In genomic region chr10:92690211-92691041, GRCh38 we compare ENCODE assay signal across 7 cellular contexts. TPM values are rescaled to one million over a fixed set of nuclear protein-coding genes. Genes with fewer than 3 reads are reported as not detected.
A peak's percentile ranks its signal among the peaks of the same experiment; 100 is the strongest.
DNase-seq lines count a peak whose midpoint lies in the region; ATAC-seq, FAIRE-seq and TF ChIP-seq lines count a peak whose summit lies in the region.

No MANE protein-coding gene starts in this region.

- H3K79me2 ChIP-seq in endothelial cell of umbilical vein (ENCODE audit: control insufficient read depth, insufficient read depth, low read length), result peaks cover 58% of the 10 kb centered on the region

- H3K9me3 Mint-ChIP-seq in activated CD8-positive, alpha-beta memory T cell treated with anti-CD3 and anti-CD28 coated beads, Interleukin-2, amount 10 ng/mL, durations not matched to agents 7 days and 5 days (ENCODE audit: low read depth), result peaks cover 2% of the 10 kb centered on the region
- H3K9me3 Mint-ChIP-seq in stimulated activated naive CD8-positive, alpha-beta T cell treated with anti-CD3 and anti-CD28 coated beads, Interleukin-15, Interleukin-2, amounts not matched to agents 100 ng/mL and 50 ng/mL, for 24 hours, result peaks cover 4% of the 10 kb centered on the region

- H4K20me1 ChIP-seq in endothelial cell of umbilical vein (replicated peaks; ENCODE audit: control insufficient read depth, extremely low read depth, insufficient read depth, low read length), result peaks cover 5% of the 10 kb centered on the region

- intact Hi-C loops in endothelial cell of umbilical vein (cut with micrococcal nuclease), result loop anchor here (1.0 to 2.0 kb wide), 8 partner anchors 66 to 190 kb away; no protein-coding TSS in a partner anchor

- CTCF ChIA-PET in activated CD8-positive, alpha-beta memory T cell treated with anti-CD3 and anti-CD28 coated beads, Interleukin-2, amount 10 ng/mL, durations not matched to agents 7 days and 5 days (lab: Charles Lee), result interaction anchor here (0.6 kb wide), 1 partner anchor 23 kb away, joined by 3 read pairs; no protein-coding TSS in a partner anchor
- CTCF ChIA-PET in endothelial cell of umbilical vein (lab: Charles Lee), result interaction anchor here (0.6 to 5.6 kb wide), 27 partner anchors 8 to 202 kb away, joined by 3 to 61 read pairs (median 5); partner anchors contain the start of genes EXOC6 and IDE

- no peak overlapping the region for H3K27ac Mint-ChIP-seq in activated CD8-positive, alpha-beta memory T cell treated with anti-CD3 and anti-CD28 coated beads, Interleukin-2, amount 10 ng/mL, durations not matched to agents 7 days and 5 days
- H3K27ac Mint-ChIP-seq in stimulated activated naive CD8-positive, alpha-beta T cell treated with anti-CD3 and anti-CD28 coated beads, Interleukin-15, Interleukin-2, amounts not matched to agents 100 ng/mL and 50 ng/mL, for 24 hours, result peak overlapping the region; percentile 21

- TF ChIP-seq CTCF in endothelial cell of umbilical vein (IDR thresholded peaks at IDR 0.05; ENCODE audit: extremely low read depth in 1 of 2, insufficient read depth in 1 of 2, low read depth in 1 of 2, low read length in 2 of 2), result peak in 1 of 2 donors; percentile 10

- ATAC-seq in GM21529 (IDR thresholded peaks at IDR 0.05; ENCODE audit: unreplicated experiment), result peak; percentile 37
- ATAC-seq in activated CD8-positive, alpha-beta memory T cell treated with anti-CD3 and anti-CD28 coated beads, Interleukin-2, amount 10 ng/mL, durations not matched to agents 7 days and 5 days, result peak; percentile 62

- dilution Hi-C loops in endothelial cell of umbilical vein (cut with MboI; ENCODE audit: extremely low pct_ligation_motif_present, low sequenced_read_pairs), result no loop called here

- H3K36me3 Mint-ChIP-seq in activated CD8-positive, alpha-beta memory T cell treated with anti-CD3 and anti-CD28 coated beads, Interleukin-2, amount 10 ng/mL, durations not matched to agents 7 days and 5 days, result no peaks in the 10 kb centered on the region
- no peaks in the 10 kb centered on the region for H3K36me3 Mint-ChIP-seq in stimulated activated naive CD8-positive, alpha-beta T cell treated with anti-CD3 and anti-CD28 coated beads, Interleukin-15, Interleukin-2, amounts not matched to agents 100 ng/mL and 50 ng/mL, for 24 hours (ENCODE audit: low read depth)

- peak overlapping the region; percentile 100 for H3K4me2 ChIP-seq in endothelial cell of umbilical vein (ENCODE audit: insufficient read depth, low read length)

- H3K4me1 ChIP-seq in endothelial cell of umbilical vein (ENCODE audit: control insufficient read depth, extremely low read depth, insufficient read depth, low read length) (peaks cover 38% of the 10 kb centered on the region), mucosa of rectum (ENCODE audit: control insufficient read depth in 2 of 2, insufficient read depth in 2 of 2, low read length in 2 of 2) (peaks cover 2 to 3% of the 10 kb centered on the region in 2 donors)

- H3K27ac ChIP-seq in endothelial cell of umbilical vein (ENCODE audit: insufficient read depth, low read depth, low read length), result peak overlapping the region; percentile 92
- peak overlapping the region; percentile 71 to 83 for H3K27ac ChIP-seq in mucosa of rectum (ENCODE audit: low read depth in 2 of 2, low read length in 2 of 2)

- no peaks in the 10 kb centered on the region for H3K9me1 ChIP-seq in endothelial cell of umbilical vein (replicated peaks; ENCODE audit: control insufficient read depth, extremely low read depth, insufficient read depth, low read length)

- no TSS peak for BruUV-seq in endothelial cell of umbilical vein (replicated peaks; lab: Mats Ljungman, UMichigan)

- H3K9ac ChIP-seq in endothelial cell of umbilical vein (replicated peaks; ENCODE audit: extremely low read depth, insufficient read depth, low read length) (peak overlapping the region; percentile 93), mucosa of rectum (ENCODE audit: low read depth in 1 of 2, low read length in 2 of 2) (peak overlapping the region; percentile 32 to 65)

- H3K27me3 ChIP-seq in endothelial cell of umbilical vein (ENCODE audit: control insufficient read depth in 2 of 2, insufficient read depth in 2 of 2, low read length in 2 of 2) (no peaks in the 10 kb centered on the region), mucosa of rectum (ENCODE audit: control insufficient read depth in 2 of 2, insufficient read depth in 2 of 2, low read length in 2 of 2) (peaks cover 0 to 10% of the 10 kb centered on the region in 2 donors)

- peak; percentile 98 for FAIRE-seq in endothelial cell of umbilical vein (lab: Jason Lieb, UNC)

- peaks cover 76% of the 10 kb centered on the region for H3K27me3 Mint-ChIP-seq in activated CD8-positive, alpha-beta memory T cell treated with anti-CD3 and anti-CD28 coated beads, Interleukin-2, amount 10 ng/mL, durations not matched to agents 7 days and 5 days
- peaks cover 66% of the 10 kb centered on the region for H3K27me3 Mint-ChIP-seq in stimulated activated naive CD8-positive, alpha-beta T cell treated with anti-CD3 and anti-CD28 coated beads, Interleukin-15, Interleukin-2, amounts not matched to agents 100 ng/mL and 50 ng/mL, for 24 hours

- H3K9me3 ChIP-seq in endothelial cell of umbilical vein (replicated peaks; ENCODE audit: control insufficient read depth, insufficient read depth, low read length) (no peaks in the 10 kb centered on the region), mucosa of rectum (ENCODE audit: control insufficient read depth in 2 of 2, low read length in 2 of 2) (no peaks in the 10 kb centered on the region)

- peaks cover 26% of the 10 kb centered on the region for H3K4me1 Mint-ChIP-seq in activated CD8-positive, alpha-beta memory T cell treated with anti-CD3 and anti-CD28 coated beads, Interleukin-2, amount 10 ng/mL, durations not matched to agents 7 days and 5 days
- H3K4me1 Mint-ChIP-seq in stimulated activated naive CD8-positive, alpha-beta T cell treated with anti-CD3 and anti-CD28 coated beads, Interleukin-15, Interleukin-2, amounts not matched to agents 100 ng/mL and 50 ng/mL, for 24 hours (ENCODE audit: low read depth), result peaks cover 28% of the 10 kb centered on the region

- peak overlapping the region; percentile 58 for H3K4me3 Mint-ChIP-seq in activated CD8-positive, alpha-beta memory T cell treated with anti-CD3 and anti-CD28 coated beads, Interleukin-2, amount 10 ng/mL, durations not matched to agents 7 days and 5 days
- peak overlapping the region; percentile 77 for H3K4me3 Mint-ChIP-seq in stimulated activated naive CD8-positive, alpha-beta T cell treated with anti-CD3 and anti-CD28 coated beads, Interleukin-15, Interleukin-2, amounts not matched to agents 100 ng/mL and 50 ng/mL, for 24 hours

- TF ChIP-seq POLR2A in endothelial cell of umbilical vein (IDR thresholded peaks at IDR 0.05; ENCODE audit: low read depth, low read length), result peak; percentile 96

- H2AFZ ChIP-seq in endothelial cell of umbilical vein (ENCODE audit: low read depth, low read length), result no peak overlapping the region

- POLR2A ChIA-PET in endothelial cell of umbilical vein (lab: Charles Lee), result interaction anchor here (0.5 to 3.7 kb wide), 9 partner anchors 10 to 157 kb away, joined by 3 to 24 read pairs (median 5); no protein-coding TSS in a partner anchor

- H3K36me3 ChIP-seq in endothelial cell of umbilical vein (ENCODE audit: control insufficient read depth in 2 of 2, extremely low read depth in 1 of 2, insufficient read depth in 2 of 2, low read length in 2 of 2) (peaks cover 0 to 26% of the 10 kb centered on the region in 2 experiments), mucosa of rectum (ENCODE audit: control insufficient read depth in 2 of 2, insufficient read depth in 2 of 2, low read length in 2 of 2) (no peaks in the 10 kb centered on the region)

- peak overlapping the region; percentile 48 to 98 (median 91) for H3K4me3 ChIP-seq in endothelial cell of umbilical vein (replicated peaks in 1 of 3; ENCODE audit: insufficient read depth in 1 of 3, low read depth in 1 of 3, low read length in 3 of 3)
- peak overlapping the region; percentile 64 to 71 for H3K4me3 ChIP-seq in mucosa of rectum (ENCODE audit: low read length in 2 of 2)

- DNase-seq in NCI-H460 (ENCODE audit: extremely low read depth, low read depth), result peak; percentile 57
- peak; percentile 79 for DNase-seq in activated CD8-positive, alpha-beta memory T cell treated with anti-CD3 and anti-CD28 coated beads, Interleukin-2, amount 10 ng/mL, durations not matched to agents 7 days and 5 days
- DNase-seq in endothelial cell of umbilical vein (ENCODE audit: low read depth, low spot score), result peak; percentile 100
- DNase-seq in HPDE6-E6E7 (ENCODE audit: extremely low spot score), result no peak

TF ChIP-seq in endothelial cell of umbilical vein, 7 proteins besides CTCF, POLR2A, EP300 and RAD21:
- TF ChIP-seq FOS (IDR thresholded peaks at IDR 0.05; ENCODE audit: borderline replicate concordance, insufficient read depth, low read length) (peak; percentile 55), POLR2AphosphoS5 (IDR thresholded peaks at IDR 0.05; ENCODE audit: insufficient read depth, low read depth, low read length) (peak; percentile 99), MYC (IDR thresholded peaks at IDR 0.05; ENCODE audit: low read depth, low read length) (no peak), GATA2 (IDR thresholded peaks at IDR 0.05; ENCODE audit: insufficient read depth, insufficient read length, low read depth, low read length) (peak; percentile 100), MAX (IDR thresholded peaks at IDR 0.05; ENCODE audit: insufficient read depth, insufficient read length) (no peak), JUN (IDR thresholded peaks at IDR 0.05; ENCODE audit: borderline replicate concordance, insufficient read depth, insufficient read length, low read depth) (peak; percentile 60), EZH2 (IDR thresholded peaks at IDR 0.05; ENCODE audit: borderline replicate concordance, low read depth, low read length, severe bottlenecking) (no peak)
TF ChIP-seq in endothelial cell of umbilical vein: peak in this region for 4.

RNA-seq across cellular contexts. Expression of gene HHEX, which starts 0.7 kb away (rescaled TPM):
- total RNA-seq in NCI-H460 (2014; rRNA removed; shearing (Covaris generic)), result 21.6 and 23.5 TPM in 2 replicates
- 17.8 and 30.2 TPM in 2 replicates for polyA plus RNA-seq in NCI-H460 (2014; cell fraction: nucleus; rRNA removed)
- under 1 TPM in 1 of 2 experiments, not detected in 1; 0.23 TPM for total RNA-seq in activated CD8-positive, alpha-beta memory T cell treated with anti-CD3 and anti-CD28 coated beads, Interleukin-2, amount 10 ng/mL, durations not matched to agents 7 days and 5 days
- 109 and 110 TPM in 2 replicates for total RNA-seq in endothelial cell of umbilical vein
- 71.6 and 81.0 TPM in 2 replicates for polyA plus RNA-seq in endothelial cell of umbilical vein
- polyA plus RNA-seq in endothelial cell of umbilical vein (2011; cell fraction: cytosol; rRNA removed), result 51.0 and 65.0 TPM in 2 replicates
- polyA plus RNA-seq in endothelial cell of umbilical vein (2011; cell fraction: nucleus; rRNA removed), result 164 and 236 TPM in 2 replicates
- polyA plus RNA-seq in endothelial cell of umbilical vein (2012), result 93.4 and 105 TPM in 2 replicates
- 87.6 and 102 TPM in 2 replicates for polyA minus RNA-seq in endothelial cell of umbilical vein
- polyA minus RNA-seq in endothelial cell of umbilical vein (2011; cell fraction: cytosol; rRNA and poly(A)+ RNA removed), result 4.6 TPM
- 48.7 and 62.1 TPM in 2 replicates for polyA minus RNA-seq in endothelial cell of umbilical vein (2011; cell fraction: nucleus; rRNA and poly(A)+ RNA removed)

Comparison
In these comparisons a context has a peak if more than half of its experiments do, and no peak if none do; other contexts are left out.
1. RNA of gene HHEX, which starts 0.7 kb away (total RNA-seq): 109 to 110 TPM in endothelial cell of umbilical vein and 21.6 to 23.5 TPM in NCI-H460; 0.23 TPM in activated CD8-positive, alpha-beta memory T cell treated with anti-CD3 and anti-CD28 coated beads, Interleukin-2, amount 10 ng/mL, durations not matched to agents 7 days and 5 days; every median in the first group is over 10 times any median in the second.